Comparison of ENCODE assay signal across 7 cellular contexts in the genomic region with DNA sequence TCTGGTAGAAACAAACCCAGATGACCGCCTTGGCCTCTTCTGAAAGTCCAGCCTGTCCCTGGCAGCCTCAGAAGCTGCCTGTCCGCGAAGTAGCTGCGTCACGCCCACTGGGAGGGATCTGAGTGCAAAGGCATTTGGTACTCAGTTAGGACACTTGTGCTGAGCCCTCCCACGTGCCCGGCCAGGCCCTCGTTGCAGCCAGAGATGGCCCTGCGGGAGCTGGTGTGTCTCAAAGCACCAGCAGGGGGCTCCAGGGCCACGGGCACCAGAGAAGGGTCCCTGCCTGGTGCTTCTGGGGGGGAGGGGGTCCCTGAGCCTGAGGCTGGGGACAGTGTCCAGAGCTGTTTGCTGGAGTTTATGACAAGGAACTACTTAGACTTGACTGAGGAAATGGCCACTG. TPM values are rescaled to one million over a fixed set of nuclear protein-coding genes. Genes with fewer than 3 reads are reported as not detected.
DNase-seq lines count a peak whose midpoint lies in the region; ATAC-seq and TF ChIP-seq lines count a peak whose summit lies in the region.
"Had no signal": no experiment of that assay in that cellular context is flagged by ENCODE, and none has a peak within 500 bp of the region (broad histone marks: within the 10 kb centered on the region; RNA-seq: fewer than 3 reads in every experiment).

No MANE protein-coding gene starts in this region.

- WGBS in esophagus squamous epithelium, 2 donors = 100% methylated on average over 1 of the region's 10 CpGs; no CpG with 5 or more reads in 1 of the 2 donors
- 31 to 36% methylated on average over 10 of the region's 10 CpGs for WGBS in testis, 2 donors

- peaks cover 36% of the 10 kb centered on the region for H3K4me1 Mint-ChIP-seq in stimulated activated effector memory CD8-positive, alpha-beta T cell treated with anti-CD3 and anti-CD28 coated beads, Interleukin-12 subunit alpha, Interleukin-12 subunit beta, amount 100 ng/mL, for 72 hours

- H3K4me1 ChIP-seq in esophagus squamous epithelium = peaks cover 7 to 64% (median 8%) of the 10 kb centered on the region in 3 donors
- H3K4me1 ChIP-seq in testis = peaks cover 45% of the 10 kb centered on the region

- DNase-seq in NCI-H82 (lab: John Stamatoyannopoulos, UW) (peak; percentile 47), NCI-H82 treated with DMSO at 0.1 percent for 48 hours (lab: John Stamatoyannopoulos, UW; ENCODE audit: unreplicated experiment) (no peak), esophagus squamous epithelium (lab: John Stamatoyannopoulos, UW) (no peak), testis (peak; percentile 96)
- no peak for DNase-seq in stimulated activated effector memory CD8-positive, alpha-beta T cell treated with anti-CD3 and anti-CD28 coated beads, Interleukin-12 subunit alpha, Interleukin-12 subunit beta, amount 100 ng/mL, for 72 hours (ENCODE audit: low spot score in 2 of 2)
- DNase-seq: NCI-H1092 treated with DMSO at 0.1 percent for 48 hours had no signal

- H3K27me3 ChIP-seq in esophagus squamous epithelium (no peaks in the 10 kb centered on the region), testis (no peaks in the 10 kb centered on the region)

- H3K9me3 ChIP-seq in esophagus squamous epithelium (no peaks in the 10 kb centered on the region), testis (no peaks in the 10 kb centered on the region)

- H3K9me3 Mint-ChIP-seq in stimulated activated effector memory CD8-positive, alpha-beta T cell treated with anti-CD3 and anti-CD28 coated beads, Interleukin-12 subunit alpha, Interleukin-12 subunit beta, amount 100 ng/mL, for 72 hours = no peaks in the 10 kb centered on the region

- H3K36me3 ChIP-seq in esophagus squamous epithelium (peaks cover 14 to 83% (median 24%) of the 10 kb centered on the region in 3 donors), testis (ENCODE audit: low read depth, missing control alignments) (no peaks in the 10 kb centered on the region)

- peak overlapping the region in 2 of 4 donors; percentile 55 to 61 for H3K27ac ChIP-seq in esophagus squamous epithelium
- H3K27ac ChIP-seq in testis = peak overlapping the region; percentile 46 to 86

- TF ChIP-seq CTCF in esophagus squamous epithelium (IDR thresholded peaks at IDR 0.05) = peak in 4 of 6 experiments; percentile 14 to 31 (median 26)
- peak; percentile 50 to 69 (median 51) for TF ChIP-seq CTCF in testis (IDR thresholded peaks at IDR 0.05)

- TF ChIP-seq POLR2A in esophagus squamous epithelium (IDR thresholded peaks at IDR 0.05) (no peak), testis (IDR thresholded peaks at IDR 0.05) (no peak)

- intact Hi-C loops in esophagus squamous epithelium (cut with DNase I) = no loop called here
- intact Hi-C loops in testis (cut with DNase I; ENCODE audit: low total_unique reads) = loop anchor here (10.0 kb wide), 1 partner anchor 62 kb away; no protein-coding TSS in a partner anchor

- peaks cover 70% of the 10 kb centered on the region for H3K36me3 Mint-ChIP-seq in stimulated activated effector memory CD8-positive, alpha-beta T cell treated with anti-CD3 and anti-CD28 coated beads, Interleukin-12 subunit alpha, Interleukin-12 subunit beta, amount 100 ng/mL, for 72 hours

- H3K27ac Mint-ChIP-seq in stimulated activated effector memory CD8-positive, alpha-beta T cell treated with anti-CD3 and anti-CD28 coated beads, Interleukin-12 subunit alpha, Interleukin-12 subunit beta, amount 100 ng/mL, for 72 hours = no peak overlapping the region

- no peak for ATAC-seq in HG02938 (IDR thresholded peaks at IDR 0.05; ENCODE audit: unreplicated experiment)
- ATAC-seq in stimulated activated effector memory CD8-positive, alpha-beta T cell treated with anti-CD3 and anti-CD28 coated beads, Interleukin-12 subunit alpha, Interleukin-12 subunit beta, amount 100 ng/mL, for 72 hours = no peak

- no peak overlapping the region for H3K4me3 Mint-ChIP-seq in stimulated activated effector memory CD8-positive, alpha-beta T cell treated with anti-CD3 and anti-CD28 coated beads, Interleukin-12 subunit alpha, Interleukin-12 subunit beta, amount 100 ng/mL, for 72 hours

- H3K4me3 ChIP-seq in esophagus squamous epithelium = no peak overlapping the region
- H3K4me3 ChIP-seq in testis = no peak overlapping the region

RNA-seq across cellular contexts. Expression of gene SELENOO, which starts 5.8 kb away (rescaled TPM):
- total RNA-seq in esophagus squamous epithelium = 10 to 100 TPM; 23.9 to 36.3 (median 27.0) TPM
- total RNA-seq in testis = 10 to 100 TPM; 57.9 to 66.8 TPM
- polyA plus RNA-seq in testis (ENCODE audit: insufficient read depth, low read depth, low replicate concordance) = 20.8 TPM

RNA-seq across cellular contexts. Expression of gene TRABD, which starts 20.9 kb away (rescaled TPM):
- total RNA-seq in esophagus squamous epithelium (10 to 100 TPM; 39.3 to 55.1 (median 45.8) TPM), testis (10 to 100 TPM; 38.7 to 45.3 TPM)
- polyA plus RNA-seq in testis (ENCODE audit: insufficient read depth, low read depth, low replicate concordance) = 23.7 TPM

RNA-seq across cellular contexts. Expression of gene PANX2, which starts 36.1 kb away (rescaled TPM):
- total RNA-seq in esophagus squamous epithelium = 1 to 10 TPM; 1.6 to 4.5 (median 3.4) TPM
- 1 to 10 TPM; 5.3 to 6.3 TPM for total RNA-seq in testis
- polyA plus RNA-seq in testis (ENCODE audit: insufficient read depth, low read depth, low replicate concordance) = 2.0 TPM

RNA-seq across cellular contexts. Expression of gene TUBGCP6, which starts 38.2 kb away (rescaled TPM):
- 10 to 100 TPM; 20.3 to 44.3 (median 32.2) TPM for total RNA-seq in esophagus squamous epithelium
- total RNA-seq in testis = 100 to 1,000 TPM; 136 to 143 TPM
- 40.2 TPM for polyA plus RNA-seq in testis (ENCODE audit: insufficient read depth, low read depth, low replicate concordance)

RNA-seq across cellular contexts. Expression of gene HDAC10, which starts 44.5 kb away (rescaled TPM):
- total RNA-seq in esophagus squamous epithelium = 10 to 100 TPM; 18.2 to 46.3 (median 35.6) TPM
- total RNA-seq in testis = 10 to 100 TPM; 32.1 to 33.1 TPM
- polyA plus RNA-seq in testis (ENCODE audit: insufficient read depth, low read depth, low replicate concordance) = 13.5 TPM

Comparison
In these comparisons a context has a peak if more than half of its experiments do, and no peak if none do; other contexts are left out.
1. DNase-seq: peak in NCI-H82 (single experiment) and testis (single experiment); none in NCI-H82 treated with DMSO at 0.1 percent for 48 hours (single experiment), esophagus squamous epithelium (single experiment) and stimulated activated effector memory CD8-positive, alpha-beta T cell treated with anti-CD3 and anti-CD28 coated beads, Interleukin-12 subunit alpha, Interleukin-12 subunit beta, amount 100 ng/mL, for 72 hours (0 of 2).